In the genomic region with DNA sequence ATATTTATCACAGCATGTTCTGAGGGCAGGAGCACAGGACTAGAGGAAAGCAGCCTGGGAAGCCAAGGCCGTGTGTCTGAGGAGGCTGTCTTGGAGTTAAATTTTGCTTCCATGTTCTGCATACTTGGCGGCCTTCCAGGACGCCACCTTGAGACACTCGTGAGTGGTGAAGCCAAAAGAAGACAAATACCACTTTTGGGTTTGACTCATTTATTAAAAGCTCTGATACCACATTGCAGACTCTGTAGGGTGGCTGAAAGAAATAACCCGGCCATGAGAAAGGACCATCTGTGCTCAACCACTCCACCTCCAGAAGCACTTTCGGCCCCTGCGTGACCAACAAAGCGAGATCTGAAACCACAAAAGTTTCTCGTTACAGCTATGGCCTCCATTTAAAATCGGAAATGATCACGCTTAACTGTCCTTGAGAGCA, we compare ENCODE assay signal across 9 cellular contexts.
DNase-seq lines count a peak whose midpoint lies in the region; ATAC-seq and TF ChIP-seq lines count a peak whose summit lies in the region.
"Had no signal": no experiment of that assay in that cellular context is flagged by ENCODE, and none has a peak within 500 bp of the region (broad histone marks: within the 10 kb centered on the region; RNA-seq: fewer than 3 reads in every experiment).

No MANE protein-coding gene starts in this region.

- POLR2A ChIA-PET in GM10248 (lab: Yijun Ruan, JAX), result no interaction called here

- CTCF ChIA-PET in GM10248 (lab: Yijun Ruan, JAX), result interaction anchor here (1.3 to 2.7 kb wide), 6 partner anchors 10 to 44 kb away, joined by 3 to 7 read pairs (median 6); no protein-coding TSS in a partner anchor

- DNase-seq in GM10248 (ENCODE audit: extremely low spot score) (peak; percentile 73), NCI-H2171 (lab: John Stamatoyannopoulos, UW) (peak; percentile 30), glomerular visceral epithelial cell (ENCODE audit: extremely low spot score) (no peak), NCI-H526 treated with DMSO at 0.1 percent for 48 hours (lab: John Stamatoyannopoulos, UW) (no peak), NOMO-1 treated with dmso at 0.1 percent for 144 hours (lab: John Stamatoyannopoulos, UW; ENCODE audit: unreplicated experiment) (no peak), Ammon's horn (ENCODE audit: low spot score) (no peak)
- DNase-seq: stimulated activated naive CD4-positive, alpha-beta T cell treated with Interleukin-2 at 50 U/mL for 16 hours had no signal

- no peak for TF ChIP-seq CTCF in GM10248 (IDR thresholded peaks at IDR 0.05; ENCODE audit: control extremely low read depth, extremely low read depth, low read depth, missing control alignments)

- peak; percentile 92 for ATAC-seq in GM19452 (IDR thresholded peaks at IDR 0.05; ENCODE audit: unreplicated experiment)
- peak; percentile 95 for ATAC-seq in HG03039 (IDR thresholded peaks at IDR 0.05; ENCODE audit: unreplicated experiment)

Comparison
In these comparisons a context has a peak if more than half of its experiments do, and no peak if none do; other contexts are left out.
1. DNase-seq: peak in GM10248 (single experiment) and NCI-H2171 (single experiment); none in glomerular visceral epithelial cell (single experiment), NCI-H526 treated with DMSO at 0.1 percent for 48 hours (single experiment), NOMO-1 treated with dmso at 0.1 percent for 144 hours (single experiment) and Ammon's horn (single experiment).